In genomic region chr11:125345706-125346561, GRCh38 we compare ENCODE assay signal across 8 cellular contexts.
A peak's percentile ranks its signal among the peaks of the same experiment; 100 is the strongest.
DNase-seq lines count a peak whose midpoint lies in the region; ATAC-seq and TF ChIP-seq lines count a peak whose summit lies in the region.

No MANE protein-coding gene starts in this region.

- DNase-seq in COR-L47 (lab: John Stamatoyannopoulos, UW) (peak; percentile 27), H9 (peak; percentile 69), NOMO-1 treated with DMSO at 0.1 percent for 48 hours (lab: John Stamatoyannopoulos, UW; ENCODE audit: unreplicated experiment) (peak; percentile 55), foreskin melanocyte (peak; percentile 54), omental fat pad (ENCODE audit: low spot score) (peak; percentile 66), activated gamma-delta T cell (lab: John Stamatoyannopoulos, UW) (no peak)
- DNase-seq in activated T-helper 1 cell treated with anti-CD3 and anti-CD28 coated beads, Interleukin-12 subunit alpha, Interleukin-12 subunit beta, Interleukin-2, Interleukin-4 antibody, amounts not matched to agents 30 ng/mL and 10 ng/mL and 1 ng/mL, durations not matched to agents 14 hours and 24 hours and 36 hours (ENCODE audit: low spot score): peak; percentile 9

- no peak overlapping the region for H4K8ac ChIP-seq in H9 (replicated peaks; ENCODE audit: insufficient read length, low read depth, low read length)

- no peaks in the 10 kb centered on the region; the same call in 1 of the 2 replicates for H3K27me3 ChIP-seq in H9 (ENCODE audit: insufficient read depth, low read length)

- no peak overlapping the region for H2AFZ ChIP-seq in H9 (ENCODE audit: low read length)

- no CpG with 5 or more reads among the region's 18 CpGs for WGBS in H9 (ENCODE audit: extremely low coverage, insufficient read length, low lambda C conversion rate)

- no peak overlapping the region for H3K23ac ChIP-seq in H9 (ENCODE audit: insufficient read length, low read depth, low read length)

- H3T11ph ChIP-seq in H9 (ENCODE audit: low read length): no peak overlapping the region

- no peak overlapping the region for H3K56ac ChIP-seq in H9 (ENCODE audit: insufficient read length, low read depth, low read length)

- H3K9ac ChIP-seq in H9 (ENCODE audit: extremely low read depth, insufficient read length, low read length): no peak overlapping the region

- no peaks in the 10 kb centered on the region for H3K4me1 ChIP-seq in H9 (ENCODE audit: insufficient read depth, low read length)

- H3K4me1 Mint-ChIP-seq in H9: peaks cover 51 to 83% of the 10 kb centered on the region in 2 experiments
- H3K4me1 Mint-ChIP-seq in activated T-helper 1 cell treated with anti-CD3 and anti-CD28 coated beads, Interleukin-12 subunit alpha, Interleukin-12 subunit beta, Interleukin-2, Interleukin-4 antibody, amounts not matched to agents 30 ng/mL and 10 ng/mL and 1 ng/mL, durations not matched to agents 14 hours and 24 hours and 36 hours (ENCODE audit: low read depth): no peaks in the 10 kb centered on the region

- no peak overlapping the region for H3K27ac Mint-ChIP-seq in H9
- H3K27ac Mint-ChIP-seq in activated T-helper 1 cell treated with anti-CD3 and anti-CD28 coated beads, Interleukin-12 subunit alpha, Interleukin-12 subunit beta, Interleukin-2, Interleukin-4 antibody, amounts not matched to agents 30 ng/mL and 10 ng/mL and 1 ng/mL, durations not matched to agents 14 hours and 24 hours and 36 hours: no peak overlapping the region

- H3K79me1 ChIP-seq in H9 (ENCODE audit: insufficient read depth, low read depth, low read length, poor library complexity, severe bottlenecking): no peaks in the 10 kb centered on the region

- no peak overlapping the region for H2BK12ac ChIP-seq in H9 (ENCODE audit: insufficient read length, low read depth, low read length)

- no peak overlapping the region for H4K91ac ChIP-seq in H9 (ENCODE audit: insufficient read length, low read depth, low read length)

- H4K20me1 ChIP-seq in H9 (ENCODE audit: control insufficient read depth, insufficient read depth, insufficient read length): no peaks in the 10 kb centered on the region

- H3K18ac ChIP-seq in H9 (ENCODE audit: insufficient read length, low read depth, low read length): no peak overlapping the region

- H2BK120ac ChIP-seq in H9 (ENCODE audit: low read depth, low read length, poor library complexity, severe bottlenecking): no peak overlapping the region

- H3K14ac ChIP-seq in H9 (ENCODE audit: insufficient read depth, low read length): no peak overlapping the region

- TF ChIP-seq CTCF in H9 (conservative IDR thresholded peaks at IDR 0.05): peak; percentile 95
- TF ChIP-seq CTCF in omental fat pad (IDR thresholded peaks at IDR 0.05): peak in 1 of 3 donors; percentile 40

- no peak overlapping the region for H2BK20ac ChIP-seq in H9 (ENCODE audit: low read depth, low read length, poor library complexity, severe bottlenecking)

- intact Hi-C loops in activated T-helper 1 cell treated with anti-CD3 and anti-CD28 coated beads, Interleukin-12 subunit alpha, Interleukin-12 subunit beta, Interleukin-2, Interleukin-4 antibody, amounts not matched to agents 30 ng/mL and 10 ng/mL and 1 ng/mL, durations not matched to agents 14 hours and 24 hours and 36 hours (cut with micrococcal nuclease): loop anchor here (5.0 kb wide), 2 partner anchors 204 to 254 kb away; no protein-coding TSS in a partner anchor

- no peaks in the 10 kb centered on the region for H3K9me3 ChIP-seq in H9 (ENCODE audit: control insufficient read depth, low read depth, low read length)

- H3K9me3 Mint-ChIP-seq in H9: no peaks in the 10 kb centered on the region
- H3K9me3 Mint-ChIP-seq in activated T-helper 1 cell treated with anti-CD3 and anti-CD28 coated beads, Interleukin-12 subunit alpha, Interleukin-12 subunit beta, Interleukin-2, Interleukin-4 antibody, amounts not matched to agents 30 ng/mL and 10 ng/mL and 1 ng/mL, durations not matched to agents 14 hours and 24 hours and 36 hours: no peaks in the 10 kb centered on the region

- peak overlapping the region in 1 of 2 experiments; percentile 38; a peak in 1 of 5 replicates for H3K4me3 Mint-ChIP-seq in H9
- no peak overlapping the region for H3K4me3 Mint-ChIP-seq in activated T-helper 1 cell treated with anti-CD3 and anti-CD28 coated beads, Interleukin-12 subunit alpha, Interleukin-12 subunit beta, Interleukin-2, Interleukin-4 antibody, amounts not matched to agents 30 ng/mL and 10 ng/mL and 1 ng/mL, durations not matched to agents 14 hours and 24 hours and 36 hours

- H3K27me3 Mint-ChIP-seq in H9 (ENCODE audit: low read depth): peaks cover 30% of the 10 kb centered on the region
- peaks cover 8% of the 10 kb centered on the region for H3K27me3 Mint-ChIP-seq in activated T-helper 1 cell treated with anti-CD3 and anti-CD28 coated beads, Interleukin-12 subunit alpha, Interleukin-12 subunit beta, Interleukin-2, Interleukin-4 antibody, amounts not matched to agents 30 ng/mL and 10 ng/mL and 1 ng/mL, durations not matched to agents 14 hours and 24 hours and 36 hours (ENCODE audit: insufficient read depth)

- ATAC-seq in omental fat pad (ENCODE audit: low FRiP score) (peak; percentile 91), GM21619 (IDR thresholded peaks at IDR 0.05; ENCODE audit: unreplicated experiment) (no peak)

- no peaks in the 10 kb centered on the region for H3K36me3 Mint-ChIP-seq in H9 (ENCODE audit: insufficient read depth in 1 of 3, low read depth in 3 of 3)
- no peaks in the 10 kb centered on the region for H3K36me3 Mint-ChIP-seq in activated T-helper 1 cell treated with anti-CD3 and anti-CD28 coated beads, Interleukin-12 subunit alpha, Interleukin-12 subunit beta, Interleukin-2, Interleukin-4 antibody, amounts not matched to agents 30 ng/mL and 10 ng/mL and 1 ng/mL, durations not matched to agents 14 hours and 24 hours and 36 hours (ENCODE audit: low read depth)

- H4K5ac ChIP-seq in H9 (ENCODE audit: insufficient read length, low read depth, low read length): no peak overlapping the region

- no peaks in the 10 kb centered on the region for H3K23me2 ChIP-seq in H9 (ENCODE audit: insufficient read length, low read depth, low read length, poor library complexity, severe bottlenecking)

- no peak overlapping the region for H3K4me2 ChIP-seq in H9 (ENCODE audit: insufficient read depth, insufficient read length, low read length)

- H3K4ac ChIP-seq in H9 (ENCODE audit: low read depth, low read length): no peak overlapping the region

- H3K79me2 ChIP-seq in H9 (ENCODE audit: insufficient read depth, low read length): no peaks in the 10 kb centered on the region

- H2BK15ac ChIP-seq in H9 (ENCODE audit: low read depth, low read length): no peak overlapping the region

- H2BK5ac ChIP-seq in H9 (ENCODE audit: insufficient read length, low read length): no peak overlapping the region

- H3K27ac ChIP-seq in H9 (ENCODE audit: insufficient read length, low read depth, low read length): no peak overlapping the region

- no peak overlapping the region for H2AK5ac ChIP-seq in H9 (ENCODE audit: insufficient read length, low read length)
